Comparison of ENCODE assay signal across 15 cellular contexts in genomic region chr3:73045391-73045790, GRCh38.
"Had no signal": no experiment of that assay in that cellular context is flagged by ENCODE, and none has a peak within 500 bp of the region (broad histone marks: within the 10 kb centered on the region; RNA-seq: fewer than 3 reads in every experiment).

No MANE protein-coding gene starts in this region.

- H3K36me3 ChIP-seq: ovary had no signal

- H3K9me3 Mint-ChIP-seq: mesothelial cell of epicardium; neural crest cell; stimulated activated naive CD8-positive, alpha-beta T cell treated with anti-CD3 and anti-CD28 coated beads, Interleukin-15, Interleukin-2, amounts not matched to agents 100 ng/mL and 50 ng/mL, for 24 hours had no signal

- H3K27me3 ChIP-seq: cardiac muscle cell, ovary, testis had no signal

- H3K9me3 ChIP-seq: ovary, testis had no signal

- H3K4me3 Mint-ChIP-seq: mesothelial cell of epicardium; neural crest cell; stimulated activated naive CD8-positive, alpha-beta T cell treated with anti-CD3 and anti-CD28 coated beads, Interleukin-15, Interleukin-2, amounts not matched to agents 100 ng/mL and 50 ng/mL, for 24 hours had no signal

- H3K27ac ChIP-seq: cardiac muscle cell, ovary, testis, WERI-Rb-1 had no signal

- H3K4me3 ChIP-seq: cardiac muscle cell, ovary, testis had no signal

- H3K27me3 Mint-ChIP-seq: stimulated activated naive CD8-positive, alpha-beta T cell treated with anti-CD3 and anti-CD28 coated beads, Interleukin-15, Interleukin-2, amounts not matched to agents 100 ng/mL and 50 ng/mL, for 24 hours had no signal

- H3K27ac Mint-ChIP-seq: mesothelial cell of epicardium; stimulated activated naive CD8-positive, alpha-beta T cell treated with anti-CD3 and anti-CD28 coated beads, Interleukin-15, Interleukin-2, amounts not matched to agents 100 ng/mL and 50 ng/mL, for 24 hours had no signal

- DNase-seq: activated CD4-positive, alpha-beta T cell treated with anti-CD3 and anti-CD28 coated beads for 48 hours; activated CD8-positive, alpha-beta memory T cell treated with anti-CD3 and anti-CD28 coated beads for 24 hours; activated naive CD4-positive, alpha-beta T cell treated with anti-CD3 and anti-CD28 coated beads, Interleukin-2, amount 50 U/mL, for 16 hours; aorta; hypothalamus; ovary; stimulated activated CD4-positive, alpha-beta T cell treated with anti-CD3 and anti-CD28 coated beads, Interleukin-15, amount 100 ng/mL, for 24 hours; stimulated activated CD4-positive, alpha-beta T cell treated with anti-CD3 and anti-CD28 coated beads, Interleukin-4, amount 100 ng/mL, for 24 hours; T1000; testis; WERI-Rb-1 had no signal
